Comparison of ENCODE assay signal across 10 cellular contexts in genomic region chr2:161030260-161031063, GRCh38.
DNase-seq lines count a peak whose midpoint lies in the region; ATAC-seq, FAIRE-seq and TF ChIP-seq lines count a peak whose summit lies in the region.
"Had no signal": no experiment of that assay in that cellular context is flagged by ENCODE, and none has a peak within 500 bp of the region (broad histone marks: within the 10 kb centered on the region; RNA-seq: fewer than 3 reads in every experiment).

No MANE protein-coding gene starts in this region.

- H3K9me3 ChIP-seq in esophagus (ENCODE audit: control insufficient read depth in 2 of 2, insufficient read depth in 1 of 2, low read depth in 1 of 2, low read length in 1 of 2) (no peaks in the 10 kb centered on the region), pancreas (no peaks in the 10 kb centered on the region)

- H3K9me3 Mint-ChIP-seq in T-helper 2 cell treated with Interferon-gamma antibody and Interleukin-4, amounts not matched to agents 5 μg/mL and 100 μg/mL, for 36 hours = peaks cover 6% of the 10 kb centered on the region

- WGBS in esophagus, 2 donors = 30 to 53% methylated on average over 3 of the region's 3 CpGs
- WGBS in pancreas, 2 donors = 65 to 69% methylated on average over 3 of the region's 3 CpGs

- DNase-seq in COLO829 (ENCODE audit: low spot score) = peak; percentile 30
- DNase-seq in NOMO-1 treated with dmso at 0.1 percent for 144 hours (lab: John Stamatoyannopoulos, UW; ENCODE audit: unreplicated experiment) = peak; percentile 3
- DNase-seq in pancreas = no peak
- DNase-seq in T-helper 2 cell treated with Interferon-gamma antibody and Interleukin-4, amounts not matched to agents 5 μg/mL and 100 μg/mL, for 36 hours (ENCODE audit: low spot score) = no peak
- no peak for DNase-seq in anterior cingulate cortex (lab: John Stamatoyannopoulos, UW)
- DNase-seq: cerebellar nuclear complex, DMS153 had no signal

- H3K4me1 ChIP-seq in esophagus (ENCODE audit: control insufficient read depth in 2 of 2, insufficient read depth in 2 of 2, low read length in 1 of 2) (no peaks in the 10 kb centered on the region), pancreas (no peaks in the 10 kb centered on the region)

- ATAC-seq in pancreas = peak in 3 of 4 donors; percentile 53 to 78 (median 61)
- no peak for ATAC-seq in GM19328 (IDR thresholded peaks at IDR 0.05; ENCODE audit: unreplicated experiment)
- ATAC-seq in GM18520 (IDR thresholded peaks at IDR 0.05; ENCODE audit: unreplicated experiment) = no peak

- peaks cover 8% of the 10 kb centered on the region for H3K27me3 Mint-ChIP-seq in T-helper 2 cell treated with Interferon-gamma antibody and Interleukin-4, amounts not matched to agents 5 μg/mL and 100 μg/mL, for 36 hours (ENCODE audit: low read depth)

- peaks cover 0 to 3% of the 10 kb centered on the region in 2 donors for H3K36me3 ChIP-seq in esophagus (ENCODE audit: control insufficient read depth in 2 of 2, insufficient read depth in 2 of 2, low read length in 1 of 2)
- H3K36me3 ChIP-seq in pancreas = no peaks in the 10 kb centered on the region

- H3K4me3 ChIP-seq in esophagus (ENCODE audit: low read depth in 1 of 2, low read length in 2 of 2) (no peak overlapping the region), pancreas (no peak overlapping the region)

- no peak overlapping the region for H3K27ac Mint-ChIP-seq in T-helper 2 cell treated with Interferon-gamma antibody and Interleukin-4, amounts not matched to agents 5 μg/mL and 100 μg/mL, for 36 hours

- H3K27me3 ChIP-seq in esophagus (ENCODE audit: control insufficient read depth in 1 of 2, insufficient read depth in 2 of 2, low read length in 2 of 2) = no peaks in the 10 kb centered on the region
- H3K27me3 ChIP-seq in pancreas = no peaks in the 10 kb centered on the region

- peaks cover 4% of the 10 kb centered on the region for H3K4me1 Mint-ChIP-seq in T-helper 2 cell treated with Interferon-gamma antibody and Interleukin-4, amounts not matched to agents 5 μg/mL and 100 μg/mL, for 36 hours (ENCODE audit: low read depth)

- H3K27ac ChIP-seq in esophagus (ENCODE audit: low read depth in 2 of 2, low read length in 1 of 2) = peak overlapping the region; percentile 67 to 74
- no peak overlapping the region for H3K27ac ChIP-seq in pancreas

- H3K36me3 Mint-ChIP-seq in T-helper 2 cell treated with Interferon-gamma antibody and Interleukin-4, amounts not matched to agents 5 μg/mL and 100 μg/mL, for 36 hours (ENCODE audit: low read depth) = peaks cover 4% of the 10 kb centered on the region

- no peak for TF ChIP-seq CTCF in pancreas (IDR thresholded peaks at IDR 0.05)

- FAIRE-seq in pancreas (lab: Jason Lieb, UNC) = no peak

- intact Hi-C loops in pancreas (cut with DNase I) = no loop called here

- no peak overlapping the region for H3K4me3 Mint-ChIP-seq in T-helper 2 cell treated with Interferon-gamma antibody and Interleukin-4, amounts not matched to agents 5 μg/mL and 100 μg/mL, for 36 hours

Comparison
In these comparisons a context has a peak if more than half of its experiments do, and no peak if none do; other contexts are left out.
1. DNase-seq: peak in COLO829 (single experiment) and NOMO-1 treated with dmso at 0.1 percent for 144 hours (single experiment); none in pancreas (0 of 6), T-helper 2 cell treated with Interferon-gamma antibody and Interleukin-4, amounts not matched to agents 5 μg/mL and 100 μg/mL, for 36 hours (single experiment) and anterior cingulate cortex (0 of 58).
2. H3K27ac ChIP-seq: peak in esophagus (2 of 2); none in pancreas (0 of 4).
3. ATAC-seq: peak in pancreas (3 of 4); none in GM19328 (single experiment) and GM18520 (single experiment).